In the genomic region with DNA sequence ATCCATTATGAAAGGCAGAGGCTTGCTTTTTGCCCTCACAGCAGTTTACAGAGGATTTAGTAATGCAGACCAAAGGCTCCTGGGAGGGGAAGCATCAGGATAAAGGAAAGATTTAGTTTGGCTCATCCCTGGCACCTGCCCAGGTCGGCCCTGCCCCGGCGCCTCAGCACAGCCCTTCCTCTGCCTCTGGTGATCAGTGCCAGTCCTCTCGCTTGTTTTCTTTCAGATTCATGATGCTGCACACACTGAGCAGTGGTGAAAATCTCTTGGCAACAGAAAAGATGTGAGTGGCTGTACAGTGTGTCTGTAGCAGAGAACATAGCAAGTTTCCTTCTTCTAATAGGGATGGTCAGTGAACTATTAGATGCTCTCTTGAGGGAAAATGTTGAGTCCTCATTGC, we compare ENCODE assay signal across 25 cellular contexts.
A peak's percentile ranks its signal among the peaks of the same experiment; 100 is the strongest.
DNase-seq lines count a peak whose midpoint lies in the region; ATAC-seq and TF ChIP-seq lines count a peak whose summit lies in the region.
"Had no signal": no experiment of that assay in that cellular context is flagged by ENCODE, and none has a peak within 500 bp of the region (broad histone marks: within the 10 kb centered on the region; RNA-seq: fewer than 3 reads in every experiment).

No MANE protein-coding gene starts in this region.

- no peak overlapping the region for H3K27ac ChIP-seq in suprapubic skin
- H3K27ac ChIP-seq: 22Rv1, adrenal gland, KMS-11, ovary, VCaP had no signal

- no peak for TF ChIP-seq CTCF in suprapubic skin (IDR thresholded peaks at IDR 0.05)

- ATAC-seq in left colon (peak; percentile 9), GM18517 (IDR thresholded peaks at IDR 0.05; ENCODE audit: unreplicated experiment) (no peak)
- ATAC-seq: Panc1; stimulated activated effector memory CD8-positive, alpha-beta T cell treated with anti-CD3 and anti-CD28 coated beads, Interleukin-12 subunit alpha, Interleukin-12 subunit beta, amount 100 ng/mL, for 72 hours; T-helper 17 cell had no signal

- H3K4me1 ChIP-seq in suprapubic skin = no peaks in the 10 kb centered on the region
- H3K4me1 ChIP-seq: adrenal gland had no signal

- POLR2A ChIA-PET in HEK293T (lab: Yijun Ruan, JAX) = no interaction called here

- TF ChIP-seq EP300 in suprapubic skin (IDR thresholded peaks at IDR 0.05) = no peak

- H3K36me3 ChIP-seq in suprapubic skin = no peaks in the 10 kb centered on the region
- H3K36me3 ChIP-seq: adrenal gland, ovary had no signal

- 21% methylated on average over 4 of the region's 4 CpGs for WGBS in suprapubic skin

- no peaks in the 10 kb centered on the region for H3K9me3 ChIP-seq in suprapubic skin
- H3K9me3 ChIP-seq: adrenal gland, ovary had no signal

- H3K4me3 ChIP-seq in suprapubic skin = no peak overlapping the region
- H3K4me3 ChIP-seq: adrenal gland, ovary had no signal

- intact Hi-C loops in left colon (cut with DNase I, micrococcal nuclease) = loop anchor here in 1 of 2 donors (2.0 kb wide), 1 partner anchor 327 kb away; no protein-coding TSS in a partner anchor

- no peaks in the 10 kb centered on the region for H3K27me3 ChIP-seq in suprapubic skin
- H3K27me3 ChIP-seq: adrenal gland, ovary had no signal

- TF ChIP-seq POLR2A in suprapubic skin (IDR thresholded peaks at IDR 0.05) = no peak

- DNase-seq in NCI-H1092 treated with DMSO at 0.1 percent for 48 hours (lab: John Stamatoyannopoulos, UW) = peak; percentile 46
- no peak for DNase-seq in NCI-H1092 (lab: John Stamatoyannopoulos, UW)
- peak; percentile 72 for DNase-seq in NCI-H146 (lab: John Stamatoyannopoulos, UW)
- peak in 1 of 2 donors; percentile 73 for DNase-seq in left colon
- DNase-seq in suprapubic skin (ENCODE audit: low spot score in 2 of 2) = peak; percentile 67 to 90
- DNase-seq in NK-92 (lab: John Stamatoyannopoulos, UW; ENCODE audit: unreplicated experiment) = no peak
- DNase-seq in HEK293T (ENCODE audit: extremely low spot score) = no peak
- DNase-seq: activated CD4-positive, alpha-beta T cell treated with anti-CD3 and anti-CD28 coated beads, Interleukin-2, amount 50 U/mL, for 1 hour; activated CD8-positive, alpha-beta memory T cell treated with anti-CD3 and anti-CD28 coated beads, Interleukin-2, amount 50 U/mL, for 4 hours; activated effector memory CD4-positive, alpha-beta T cell treated with Interleukin-2 at 50 U/mL for 16 hours; adrenal gland; AML-193; HCEC 1CT; mammary epithelial cell; naive B cell; NCI-H2107; NCI-H526; T-helper 17 cell had no signal

- CTCF ChIA-PET in HEK293T (lab: Yijun Ruan, JAX) = no interaction called here

TF ChIP-seq in HEK293T, 16 proteins besides CTCF, POLR2A, EP300 and RAD21:
- no peak for TF ChIP-seq PKNOX1 (IDR thresholded peaks at IDR 0.05)
- no peak for TF ChIP-seq FOXM1 (IDR thresholded peaks at IDR 0.05; ENCODE audit: borderline replicate concordance)
- TF ChIP-seq ELF4 (IDR thresholded peaks at IDR 0.05) = no peak
- no peak for TF ChIP-seq ZNF384 (IDR thresholded peaks at IDR 0.05)
- TF ChIP-seq ARNT (IDR thresholded peaks at IDR 0.05) = no peak
- TF ChIP-seq FOXA1 (IDR thresholded peaks at IDR 0.05) = no peak
TF ChIP-seq in HEK293T: peak in this region for 0.

Comparison
In these comparisons a context has a peak if more than half of its experiments do, and no peak if none do; other contexts are left out.
1. DNase-seq: peak in NCI-H1092 treated with DMSO at 0.1 percent for 48 hours (single experiment), NCI-H146 (single experiment) and suprapubic skin (2 of 2); none in NCI-H1092 (single experiment), NK-92 (single experiment) and HEK293T (single experiment).